ENCODE assay signal across 8 cellular contexts in genomic region chr20:62120990-62121775, GRCh38. TPM values are rescaled to one million over a fixed set of nuclear protein-coding genes. Genes with fewer than 3 reads are reported as not detected.
A peak's percentile ranks its signal among the peaks of the same experiment; 100 is the strongest.
DNase-seq lines count a peak whose midpoint lies in the region; ATAC-seq and TF ChIP-seq lines count a peak whose summit lies in the region.

No MANE protein-coding gene starts in this region.

- TF ChIP-seq EP300 in tibial nerve (IDR thresholded peaks at IDR 0.05), result peak in 1 of 2 donors; percentile 50

- peaks cover 0 to 16% (median 7%) of the 10 kb centered on the region in 3 donors for H3K36me3 ChIP-seq in tibial nerve

- POLR2A ChIA-PET in HEK293T (lab: Yijun Ruan, JAX), result interaction anchor here (0.7 to 2.5 kb wide), 16 partner anchors 8 to 265 kb away, joined by 3 to 37 read pairs (median 4); partner anchors contain the start of genes PSMA7, SS18L1 and TAF4

- CTCF ChIA-PET in HEK293T (lab: Yijun Ruan, JAX), result interaction anchor here (0.6 kb wide), 1 partner anchor 110 kb away, joined by 3 read pairs; no protein-coding TSS in a partner anchor

- no peak for ATAC-seq in GM21825 (IDR thresholded peaks at IDR 0.05; ENCODE audit: unreplicated experiment)

- no peak for TF ChIP-seq CTCF in tibial nerve (IDR thresholded peaks at IDR 0.05)

- peak; percentile 78 for DNase-seq in NCI-H2171 treated with DMSO at 0.1 percent for 48 hours (lab: John Stamatoyannopoulos, UW)
- no peak for DNase-seq in NCI-H2171 (lab: John Stamatoyannopoulos, UW)
- DNase-seq in HEK293T (ENCODE audit: extremely low spot score), result no peak
- peak; percentile 59 for DNase-seq in NOMO-1 treated with dmso at 0.1 percent for 144 hours (lab: John Stamatoyannopoulos, UW; ENCODE audit: unreplicated experiment)
- peak in 3 of 61 donors; percentile 49 to 58 (median 50) for DNase-seq in caudate nucleus (lab: John Stamatoyannopoulos, UW)
- DNase-seq in lung microvascular endothelial cell (ENCODE audit: low read depth in 2 of 2), result peak; percentile 50 to 52
- DNase-seq in tibial nerve (ENCODE audit: low spot score in 2 of 2), result peak in 1 of 2 donors; percentile 61

- peaks cover 0 to 33% of the 10 kb centered on the region in 2 donors for H3K27me3 ChIP-seq in tibial nerve

- H3K4me3 ChIP-seq in tibial nerve, result peak overlapping the region; percentile 65 to 97 (median 80)

- H3K9me3 ChIP-seq in tibial nerve, result no peaks in the 10 kb centered on the region

- peak in 1 of 2 donors; percentile 38 for TF ChIP-seq POLR2A in tibial nerve (IDR thresholded peaks at IDR 0.05)

- H3K27ac ChIP-seq in caudate nucleus (ENCODE audit: low read depth, low read length), result peak overlapping the region; percentile 85
- peak overlapping the region; percentile 82 to 99 (median 95) for H3K27ac ChIP-seq in tibial nerve

- H3K4me1 ChIP-seq in tibial nerve, result peaks cover 0 to 16% (median 14%) of the 10 kb centered on the region in 4 donors

- 17 to 19% methylated on average over 45 of the region's 45 CpGs for WGBS in tibial nerve, 2 donors

TF ChIP-seq in HEK293T, 16 proteins besides CTCF, POLR2A, EP300 and RAD21:
- peak; percentile 70 for TF ChIP-seq ZNF384 (IDR thresholded peaks at IDR 0.05)
- no peak for TF ChIP-seq PKNOX1 (IDR thresholded peaks at IDR 0.05)
- no peak for TF ChIP-seq TARDBP (IDR thresholded peaks at IDR 0.05)
- no peak for TF ChIP-seq ARNT (IDR thresholded peaks at IDR 0.05)
- TF ChIP-seq FOXA1 (IDR thresholded peaks at IDR 0.05), result no peak
- TF ChIP-seq BHLHE40 (IDR thresholded peaks at IDR 0.05; ENCODE audit: borderline replicate concordance), result no peak
- TF ChIP-seq L3MBTL2 (conservative IDR thresholded peaks at IDR 0.05), result peak; percentile 77; the same call in 1 of the 2 replicates
- TF ChIP-seq SUZ12 (IDR thresholded peaks at IDR 0.05), result no peak
- TF ChIP-seq ELF4 (IDR thresholded peaks at IDR 0.05), result no peak
- TF ChIP-seq NFRKB (IDR thresholded peaks at IDR 0.05), result no peak

RNA-seq across cellular contexts. Expression of gene LSM14B, which starts 1.1 kb away (rescaled TPM):
- total RNA-seq in lung microvascular endothelial cell, result 21.1 and 25.0 TPM in 2 replicates
- total RNA-seq in tibial nerve, result 10 to 100 TPM; 23.8 to 32.6 (median 28.5) TPM

RNA-seq across cellular contexts. Expression of gene PSMA7, which starts 22.0 kb away (rescaled TPM):
- total RNA-seq in lung microvascular endothelial cell (293 and 309 TPM in 2 replicates), tibial nerve (100 to 1,000 TPM; 213 to 377 (median 341) TPM)

RNA-seq across cellular contexts. Expression of gene SS18L1, which starts 22.4 kb away (rescaled TPM):
- total RNA-seq in lung microvascular endothelial cell, result 6.8 and 8.1 TPM in 2 replicates
- total RNA-seq in tibial nerve, result 10 to 100 TPM; 12.4 to 23.1 (median 13.7) TPM

RNA-seq across cellular contexts. Expression of gene TAF4, which starts 55.5 kb away (rescaled TPM):
- 1.3 and 2.6 TPM in 2 replicates for total RNA-seq in lung microvascular endothelial cell
- 10 to 100 TPM; 11.2 to 50.4 (median 14.8) TPM for total RNA-seq in tibial nerve

Comparison
In these comparisons a context has a peak if more than half of its experiments do, and no peak if none do; other contexts are left out.
1. DNase-seq: peak in NCI-H2171 treated with DMSO at 0.1 percent for 48 hours (single experiment), NOMO-1 treated with dmso at 0.1 percent for 144 hours (single experiment) and lung microvascular endothelial cell (2 of 2); none in NCI-H2171 (single experiment) and HEK293T (single experiment).